In the genomic region with DNA sequence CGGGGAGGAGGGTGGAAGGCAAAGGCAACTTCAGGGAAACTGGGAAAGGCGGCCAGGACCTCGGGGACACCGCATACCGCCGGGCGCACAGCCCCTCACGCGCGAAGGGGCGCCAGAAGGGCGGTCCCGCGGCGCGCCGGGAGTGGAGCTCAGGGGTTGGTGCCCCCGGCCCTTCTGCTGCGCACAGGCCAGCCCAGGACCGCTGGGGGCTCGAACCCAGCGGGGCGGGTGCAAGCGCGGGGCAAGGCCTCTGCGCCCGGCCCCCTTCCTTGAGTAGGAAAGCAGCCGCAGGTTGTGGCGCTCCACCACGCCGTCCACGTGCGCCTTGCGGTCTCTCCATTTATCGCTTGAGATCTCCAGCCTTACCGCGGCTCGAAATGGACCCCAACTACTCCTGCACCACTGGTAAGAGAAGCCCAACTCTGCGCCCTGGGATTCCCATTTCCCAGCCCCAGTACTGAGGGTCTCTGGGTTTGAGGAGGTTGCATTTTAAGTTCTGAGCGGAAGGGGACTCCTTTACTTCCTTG, we compare ENCODE assay signal across 1 cellular context.
TF ChIP-seq lines count a peak whose summit lies in the region.

No MANE protein-coding gene starts in this region.

TF ChIP-seq in HepG2, 621 proteins besides CTCF, POLR2A, EP300 and RAD21:
- TF ChIP-seq ZNF761 (CRISPR knock-in tag; conservative IDR thresholded peaks at IDR 0.05) (no peak), ESRRA (CRISPR knock-in tag; IDR thresholded peaks at IDR 0.05; ENCODE audit: low read depth) (no peak), ZNF605 (CRISPR knock-in tag; IDR thresholded peaks at IDR 0.05) (no peak), ARNTL (CRISPR knock-in tag; IDR thresholded peaks at IDR 0.05) (no peak), ZNF549 (CRISPR knock-in tag; IDR thresholded peaks at IDR 0.05) (no peak), ZNF24 (IDR thresholded peaks at IDR 0.05) (no peak), NCOA5 (CRISPR knock-in tag; IDR thresholded peaks at IDR 0.05) (no peak), ZNF567 (CRISPR knock-in tag; IDR thresholded peaks at IDR 0.05; ENCODE audit: borderline replicate concordance) (no peak), CBX1 (IDR thresholded peaks at IDR 0.05; ENCODE audit: low read depth) (no peak)
- TF ChIP-seq, protein P1, sequence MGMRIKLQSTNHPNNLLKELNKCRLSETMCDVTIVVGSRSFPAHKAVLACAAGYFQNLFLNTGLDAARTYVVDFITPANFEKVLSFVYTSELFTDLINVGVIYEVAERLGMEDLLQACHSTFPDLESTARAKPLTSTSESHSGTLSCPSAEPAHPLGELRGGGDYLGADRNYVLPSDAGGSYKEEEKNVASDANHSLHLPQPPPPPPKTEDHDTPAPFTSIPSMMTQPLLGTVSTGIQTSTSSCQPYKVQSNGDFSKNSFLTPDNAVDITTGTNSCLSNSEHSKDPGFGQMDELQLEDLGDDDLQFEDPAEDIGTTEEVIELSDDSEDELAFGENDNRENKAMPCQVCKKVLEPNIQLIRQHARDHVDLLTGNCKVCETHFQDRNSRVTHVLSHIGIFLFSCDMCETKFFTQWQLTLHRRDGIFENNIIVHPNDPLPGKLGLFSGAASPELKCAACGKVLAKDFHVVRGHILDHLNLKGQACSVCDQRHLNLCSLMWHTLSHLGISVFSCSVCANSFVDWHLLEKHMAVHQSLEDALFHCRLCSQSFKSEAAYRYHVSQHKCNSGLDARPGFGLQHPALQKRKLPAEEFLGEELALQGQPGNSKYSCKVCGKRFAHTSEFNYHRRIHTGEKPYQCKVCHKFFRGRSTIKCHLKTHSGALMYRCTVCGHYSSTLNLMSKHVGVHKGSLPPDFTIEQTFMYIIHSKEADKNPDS (CRISPR knock-in tag; IDR thresholded peaks at IDR 0.05) = no peak
